ENCODE assay signal across 2 cellular contexts in the genomic region with DNA sequence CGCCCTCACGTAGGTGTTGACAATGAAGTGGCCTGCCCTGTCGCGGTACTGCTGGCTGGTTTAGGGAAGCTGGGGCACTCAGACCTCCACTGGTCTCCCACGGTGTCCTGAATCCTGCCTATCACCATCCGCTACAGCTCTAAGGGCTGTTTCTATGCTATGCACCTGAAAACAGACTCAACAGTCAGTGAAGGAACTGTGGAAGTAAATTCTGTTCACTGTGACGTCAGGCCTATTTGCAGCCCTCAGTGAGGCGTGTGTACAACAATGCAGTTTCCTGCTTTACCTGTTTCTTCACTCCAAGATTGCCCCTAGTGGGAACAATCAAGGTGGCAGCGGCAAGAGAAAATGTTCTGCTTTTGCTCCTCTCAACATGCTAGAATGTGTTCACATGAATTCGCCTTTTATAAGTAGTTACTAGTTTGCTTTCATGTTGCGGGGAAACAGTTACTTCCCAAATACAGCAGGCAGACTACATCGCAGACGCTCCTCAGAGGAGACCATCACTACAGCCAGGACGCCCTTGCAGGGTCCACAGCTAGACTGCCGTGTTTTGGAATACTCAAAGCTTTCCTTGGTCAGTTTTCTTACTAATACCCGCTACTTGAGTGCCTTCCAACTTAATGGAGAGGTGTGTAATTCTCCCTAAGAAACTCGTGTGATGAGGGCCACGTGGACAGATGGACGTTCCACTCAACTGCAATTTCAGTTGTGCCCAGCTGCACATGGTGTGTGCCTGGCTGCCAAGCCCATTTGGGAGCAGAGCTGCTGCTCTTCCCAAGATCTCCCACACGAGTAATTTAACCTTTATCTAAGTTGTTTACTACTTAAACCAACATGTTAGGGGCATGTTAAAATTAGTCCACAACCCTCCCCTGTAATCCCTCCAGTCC.
TF ChIP-seq lines count a peak whose summit lies in the region.

No MANE protein-coding gene starts in this region.

TF ChIP-seq in HCT116, 20 proteins besides CTCF, POLR2A, EP300 and RAD21:
- TF ChIP-seq POLR2AphosphoS5 (IDR thresholded peaks at IDR 0.05; ENCODE audit: low read depth, low read length) (0 out of 2 replicates have a peak, but pooled peaks have one; percentile 5), FOSL1 (IDR thresholded peaks at IDR 0.05; ENCODE audit: low read depth) (no peak), SRF (IDR thresholded peaks at IDR 0.05; ENCODE audit: low read depth) (no peak)

TF ChIP-seq in H1, 55 proteins besides CTCF, POLR2A, EP300 and RAD21:
- TF ChIP-seq ATF2 (IDR thresholded peaks at IDR 0.05; ENCODE audit: low read length) (peak; percentile 42; the same call in 1 of the 2 replicates), YY1 (IDR thresholded peaks at IDR 0.05; ENCODE audit: low read depth, low read length) (no peak), POLR2AphosphoS5 (IDR thresholded peaks at IDR 0.05; ENCODE audit: low read depth, low read length) (peak; percentile 45; the same call in 1 of the 2 replicates), TEAD4 (IDR thresholded peaks at IDR 0.05; ENCODE audit: low read depth, low read length) (no peak)
